In genomic region chr18:68608861-68609465, GRCh38 we compare ENCODE assay signal across 28 cellular contexts.
"Had no signal": no experiment of that assay in that cellular context is flagged by ENCODE, and none has a peak within 500 bp of the region (broad histone marks: within the 10 kb centered on the region; RNA-seq: fewer than 3 reads in every experiment).

No MANE protein-coding gene starts in this region.

- DNase-seq: activated CD4-positive, alpha-beta T cell treated with anti-CD3 and anti-CD28 coated beads for 48 hours; activated CD4-positive, alpha-beta T cell treated with anti-CD3 and anti-CD28 coated beads, Interleukin-2, amount 50 U/mL, for 48 hours; activated CD8-positive, alpha-beta memory T cell treated with anti-CD3 and anti-CD28 coated beads for 24 hours; activated effector memory CD4-positive, alpha-beta T cell treated with Interleukin-2 at 50 U/mL for 16 hours; activated naive CD4-positive, alpha-beta T cell treated with Interleukin-2 at 50 U/mL for 16 hours; aorta; brain microvascular endothelial cell; dermis blood vessel endothelial cell; effector CD8-positive, alpha-beta T cell; esophagus squamous epithelium; left lung; lower lobe of right lung; mesendoderm; posterior cingulate gyrus; right cardiac atrium; spleen; stimulated activated CD4-positive, alpha-beta T cell treated with anti-CD3 and anti-CD28 coated beads, Interleukin-4, amount 100 ng/mL, for 1 hour; stimulated activated naive CD8-positive, alpha-beta T cell treated with anti-CD3 and anti-CD28 coated beads, Interleukin-15, Interleukin-2, amounts not matched to agents 100 U/mL and 50 U/mL, for 24 hours; T-helper 9 cell; upper lobe of left lung; WERI-Rb-1 had no signal

- H3K36me3 Mint-ChIP-seq: activated naive CD8-positive, alpha-beta T cell; natural killer cell treated with Interleukin-12 subunit alpha and Interleukin-12 subunit beta and Interleukin-15 and Interleukin-18, amount 100 ng/mL, for 72 hours had no signal

- H3K4me1 ChIP-seq: esophagus squamous epithelium, left lung, lower lobe of right lung, spleen, upper lobe of left lung, vagina had no signal

- H3K27me3 ChIP-seq: brain microvascular endothelial cell, esophagus squamous epithelium, left lung, spleen, upper lobe of left lung, vagina had no signal

- H3K27ac Mint-ChIP-seq: activated naive CD8-positive, alpha-beta T cell; natural killer cell treated with Interleukin-12 subunit alpha and Interleukin-12 subunit beta and Interleukin-15 and Interleukin-18, amount 100 ng/mL, for 72 hours; T-helper 1 cell treated with Interleukin-12 subunit alpha and Interleukin-12 subunit beta and Interleukin-4 antibody, amounts not matched to agents 30 μg/mL and 1 μg/mL, for 36 hours had no signal

- H3K4me3 Mint-ChIP-seq: activated naive CD8-positive, alpha-beta T cell; natural killer cell treated with Interleukin-12 subunit alpha and Interleukin-12 subunit beta and Interleukin-15 and Interleukin-18, amount 100 ng/mL, for 72 hours; T-helper 1 cell treated with Interleukin-12 subunit alpha and Interleukin-12 subunit beta and Interleukin-4 antibody, amounts not matched to agents 30 μg/mL and 1 μg/mL, for 36 hours had no signal

- H3K9me3 Mint-ChIP-seq: T-helper 1 cell treated with Interleukin-12 subunit alpha and Interleukin-12 subunit beta and Interleukin-4 antibody, amounts not matched to agents 30 μg/mL and 1 μg/mL, for 36 hours had no signal

- ATAC-seq: activated CD4-positive, CD25-positive, alpha-beta regulatory T cell treated with anti-CD3 and anti-CD28 coated beads, Interleukin-2, amount 50 U/mL, for 24 hours; left lung; lower lobe of right lung; natural killer cell treated with Interleukin-12 subunit alpha and Interleukin-12 subunit beta and Interleukin-15 and Interleukin-18, amount 100 ng/mL, for 72 hours; right cardiac atrium; stimulated activated naive CD8-positive, alpha-beta T cell treated with anti-CD3 and anti-CD28 coated beads, Interleukin-15, Interleukin-2, amounts not matched to agents 100 U/mL and 50 U/mL, for 24 hours had no signal

- H3K27ac ChIP-seq: brain microvascular endothelial cell, epithelial cell of prostate, esophagus squamous epithelium, left lung, lower lobe of right lung, spleen, thoracic aorta, upper lobe of left lung, vagina, WERI-Rb-1 had no signal
